ENCODE assay signal across 16 cellular contexts in the genomic region with DNA sequence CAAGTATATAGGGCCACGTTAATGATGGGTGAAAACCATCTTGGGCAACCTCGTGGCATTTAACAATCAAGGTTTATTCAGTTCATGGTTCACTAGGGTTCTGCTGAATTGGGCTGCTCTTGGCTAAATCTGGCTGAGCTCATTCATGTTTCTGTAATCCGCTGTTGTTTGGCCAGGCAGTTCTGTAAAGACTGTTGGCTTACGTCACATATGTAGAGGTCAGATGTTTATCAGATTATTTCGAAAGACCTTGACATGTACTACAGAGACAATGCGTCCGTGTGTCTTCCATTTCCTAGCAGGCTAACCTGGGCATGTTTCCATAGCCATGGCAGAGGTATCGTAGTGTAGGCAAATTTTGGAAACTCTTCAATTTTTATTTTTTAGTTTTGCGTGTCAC.
"Had no signal": no experiment of that assay in that cellular context is flagged by ENCODE, and none has a peak within 500 bp of the region (broad histone marks: within the 10 kb centered on the region; RNA-seq: fewer than 3 reads in every experiment).

No MANE protein-coding gene starts in this region.

- H3K4me1 ChIP-seq: heart left ventricle, right atrium auricular region, stomach, transverse colon had no signal

- H3K4me3 Mint-ChIP-seq: natural killer cell, neural crest cell had no signal

- DNase-seq: dorsolateral prefrontal cortex; effector CD8-positive, alpha-beta T cell; heart left ventricle; hippocampal formation; kidney glomerular epithelial cell; natural killer cell; small intestine; stimulated activated CD4-positive, alpha-beta T cell treated with anti-CD3 and anti-CD28 coated beads, Interleukin-12 subunit alpha, Interleukin-12 subunit beta, amount 100 ng/mL, for 4 hours; stimulated activated naive CD4-positive, alpha-beta T cell; stomach; substantia nigra; transverse colon had no signal

- H3K4me3 ChIP-seq: coronary artery, dorsolateral prefrontal cortex, heart left ventricle, right atrium auricular region, stomach, thoracic aorta, transverse colon had no signal

- H3K9me3 Mint-ChIP-seq: neural crest cell had no signal

- H3K36me3 ChIP-seq: heart left ventricle, right atrium auricular region, stomach, thoracic aorta, transverse colon had no signal

- H3K27ac Mint-ChIP-seq: natural killer cell had no signal

- H3K27ac ChIP-seq: coronary artery, dorsolateral prefrontal cortex, heart left ventricle, right atrium auricular region, stomach, thoracic aorta, transverse colon had no signal

- H3K36me3 Mint-ChIP-seq: natural killer cell had no signal

- H3K27me3 ChIP-seq: heart left ventricle, right atrium auricular region, stomach, transverse colon had no signal

- ATAC-seq: heart left ventricle, natural killer cell had no signal

- H3K9me3 ChIP-seq: right atrium auricular region, thoracic aorta, transverse colon had no signal

- H3K4me1 Mint-ChIP-seq: natural killer cell, neural crest cell had no signal
